ENCODE assay signal across 8 cellular contexts in the genomic region with DNA sequence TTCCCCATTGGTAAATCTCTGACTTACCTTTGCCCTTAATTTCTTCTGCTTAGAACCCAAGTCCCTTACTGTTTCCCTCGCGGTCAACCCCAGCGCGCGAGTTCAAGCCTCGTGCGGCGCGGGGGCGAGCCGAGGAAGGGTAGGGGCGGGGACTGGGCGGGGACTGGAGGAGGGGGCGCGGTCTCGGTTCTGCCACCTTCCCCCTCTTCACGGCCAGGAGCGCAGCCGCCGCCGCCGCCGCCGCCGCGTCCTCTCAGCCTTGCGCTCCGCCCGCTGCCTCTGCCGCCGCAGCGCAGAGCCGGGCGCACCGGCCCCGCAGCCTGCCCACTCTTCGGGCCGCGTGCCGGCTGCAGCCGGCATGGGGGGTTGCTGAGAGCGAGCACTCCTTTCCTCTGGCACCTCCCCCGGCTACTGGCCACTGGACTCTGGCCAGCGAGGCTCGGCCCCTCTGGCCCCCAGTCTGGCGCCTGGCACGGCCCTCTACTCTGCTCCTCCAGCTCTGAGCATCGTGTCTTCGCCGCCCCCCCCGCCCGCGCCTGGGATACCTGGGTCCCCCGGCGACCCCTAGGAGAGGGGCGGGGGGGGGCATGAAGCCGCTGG. TPM values are rescaled to one million over a fixed set of nuclear protein-coding genes. Genes with fewer than 3 reads are reported as not detected.
DNase-seq lines count a peak whose midpoint lies in the region; ATAC-seq and TF ChIP-seq lines count a peak whose summit lies in the region.

A gene with protein sequence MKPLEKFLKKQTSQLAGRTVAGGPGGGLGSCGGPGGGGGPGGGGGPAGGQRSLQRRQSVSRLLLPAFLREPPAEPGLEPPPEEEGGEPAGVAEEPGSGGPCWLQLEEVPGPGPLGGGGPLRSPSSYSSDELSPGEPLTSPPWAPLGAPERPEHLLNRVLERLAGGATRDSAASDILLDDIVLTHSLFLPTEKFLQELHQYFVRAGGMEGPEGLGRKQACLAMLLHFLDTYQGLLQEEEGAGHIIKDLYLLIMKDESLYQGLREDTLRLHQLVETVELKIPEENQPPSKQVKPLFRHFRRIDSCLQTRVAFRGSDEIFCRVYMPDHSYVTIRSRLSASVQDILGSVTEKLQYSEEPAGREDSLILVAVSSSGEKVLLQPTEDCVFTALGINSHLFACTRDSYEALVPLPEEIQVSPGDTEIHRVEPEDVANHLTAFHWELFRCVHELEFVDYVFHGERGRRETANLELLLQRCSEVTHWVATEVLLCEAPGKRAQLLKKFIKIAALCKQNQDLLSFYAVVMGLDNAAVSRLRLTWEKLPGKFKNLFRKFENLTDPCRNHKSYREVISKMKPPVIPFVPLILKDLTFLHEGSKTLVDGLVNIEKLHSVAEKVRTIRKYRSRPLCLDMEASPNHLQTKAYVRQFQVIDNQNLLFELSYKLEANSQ (plus strand): TSS at position 196 of the 600 bp plus-strand sequence. CDS start 392 bp downstream, at position 588.

- peak within 1 kb of the TSS; percentile 54 for H3K4me3 Mint-ChIP-seq in T-helper 2 cell treated with Interferon-gamma antibody and Interleukin-4, amounts not matched to agents 5 μg/mL and 100 μg/mL, for 36 hours

- in situ Hi-C loops in KBM-7 (cut with MboI; ENCODE audit: low pct_unique_long_range_greater_than_20kb, low sequenced_read_pairs) = no loop called here

- peak within 1 kb of the TSS; percentile 55 for H3K27ac Mint-ChIP-seq in T-helper 2 cell treated with Interferon-gamma antibody and Interleukin-4, amounts not matched to agents 5 μg/mL and 100 μg/mL, for 36 hours

- 1% methylated on average over 39 of the region's 57 CpGs for whole genome bisulfite sequencing in hepatocyte (ENCODE audit: low lambda C conversion rate, missing lambda C conversion rate)
- WGBS in sigmoid colon, 2 donors = 1% methylated on average over 57 of the region's 57 CpGs

- no peak for TF ChIP-seq POLR2A in sigmoid colon (IDR thresholded peaks at IDR 0.05)

- peaks cover 9% of the 10 kb centered on the region for H3K4me1 Mint-ChIP-seq in T-helper 2 cell treated with Interferon-gamma antibody and Interleukin-4, amounts not matched to agents 5 μg/mL and 100 μg/mL, for 36 hours (ENCODE audit: low read depth)

- H3K36me3 ChIP-seq in ascending aorta (peaks cover 13 to 32% of the 10 kb centered on the region in 2 donors), hepatocyte (replicated peaks; ENCODE audit: insufficient read depth, low read depth) (no peaks in the 10 kb centered on the region), sigmoid colon (peaks cover 0 to 40% (median under 1%) of the 10 kb centered on the region in 4 donors)

- peaks cover 15% of the 10 kb centered on the region for H3K36me3 Mint-ChIP-seq in T-helper 2 cell treated with Interferon-gamma antibody and Interleukin-4, amounts not matched to agents 5 μg/mL and 100 μg/mL, for 36 hours (ENCODE audit: low read depth)

- H3K9me3 ChIP-seq in ascending aorta = no peaks in the 10 kb centered on the region
- H3K9me3 ChIP-seq in hepatocyte (ENCODE audit: low read depth) = no peaks in the 10 kb centered on the region
- H3K9me3 ChIP-seq in sigmoid colon = no peaks in the 10 kb centered on the region

- peak; percentile 94 for DNase-seq in GM10266 (ENCODE audit: extremely low spot score)
- peak; percentile 45 for DNase-seq in Jurkat, Clone E6-1 (ENCODE audit: low read depth, low spot score)
- DNase-seq in T-helper 2 cell treated with Interferon-gamma antibody and Interleukin-4, amounts not matched to agents 5 μg/mL and 100 μg/mL, for 36 hours (ENCODE audit: low spot score) = peak; percentile 73
- DNase-seq in ascending aorta (ENCODE audit: low spot score in 2 of 2) = peak in 1 of 2 donors; percentile 80
- peak; percentile 92 for DNase-seq in hepatocyte (ENCODE audit: low spot score)
- DNase-seq in sigmoid colon = peak; percentile 87
- no peak for DNase-seq in KBM-7

- no peak within 1 kb of the TSS; the same call in 1 of the 2 replicates for H3K4me3 ChIP-seq in Jurkat, Clone E6-1 (ENCODE audit: low read length)
- H3K4me3 ChIP-seq in ascending aorta (peak within 1 kb of the TSS; percentile 47 to 72), hepatocyte (peak within 1 kb of the TSS; percentile 73), sigmoid colon (peak within 1 kb of the TSS; percentile 34 to 57 (median 50))

- TF ChIP-seq EP300 in sigmoid colon (IDR thresholded peaks at IDR 0.05) = no peak

- peak within 1 kb of the TSS; percentile 97 for H3K4me2 ChIP-seq in hepatocyte

- no peak for TF ChIP-seq CTCF in GM10266 (IDR thresholded peaks at IDR 0.05; ENCODE audit: control insufficient read depth, insufficient read depth, low read depth, missing control alignments)
- TF ChIP-seq CTCF in ascending aorta (IDR thresholded peaks at IDR 0.05) = no peak
- no peak for TF ChIP-seq CTCF in hepatocyte (IDR thresholded peaks at IDR 0.05; ENCODE audit: poor library complexity)
- no peak for TF ChIP-seq CTCF in sigmoid colon (IDR thresholded peaks at IDR 0.05)

- peak within 1 kb of the TSS; percentile 43 for H2AFZ ChIP-seq in hepatocyte

- H3K4me1 ChIP-seq in ascending aorta = peaks cover 9 to 10% of the 10 kb centered on the region in 2 donors
- peaks cover 16% of the 10 kb centered on the region for H3K4me1 ChIP-seq in hepatocyte (ENCODE audit: insufficient read depth)
- peaks cover 0 to 20% (median 18%) of the 10 kb centered on the region in 4 donors for H3K4me1 ChIP-seq in sigmoid colon

- H4K20me1 ChIP-seq in hepatocyte (ENCODE audit: insufficient read depth, poor library complexity, severe bottlenecking) = no peaks in the 10 kb centered on the region

- H3K9me2 ChIP-seq in hepatocyte (replicated peaks; ENCODE audit: insufficient read depth) = no peaks in the 10 kb centered on the region

- H3K27me3 Mint-ChIP-seq in T-helper 2 cell treated with Interferon-gamma antibody and Interleukin-4, amounts not matched to agents 5 μg/mL and 100 μg/mL, for 36 hours (ENCODE audit: low read depth) = no peaks in the 10 kb centered on the region

- H3K27ac ChIP-seq in ascending aorta (peak within 1 kb of the TSS in 1 of 2 donors; percentile 30), hepatocyte (peak within 1 kb of the TSS; percentile 93), sigmoid colon (peak within 1 kb of the TSS in 2 of 4 donors; percentile 43 to 54)

- no peak for ATAC-seq in GM21619 (IDR thresholded peaks at IDR 0.05; ENCODE audit: unreplicated experiment)

- H3K27me3 ChIP-seq in ascending aorta = no peaks in the 10 kb centered on the region
- no peaks in the 10 kb centered on the region for H3K27me3 ChIP-seq in hepatocyte
- H3K27me3 ChIP-seq in sigmoid colon = no peaks in the 10 kb centered on the region

- H3K79me2 ChIP-seq in hepatocyte = no peaks in the 10 kb centered on the region

- H3K9me3 Mint-ChIP-seq in T-helper 2 cell treated with Interferon-gamma antibody and Interleukin-4, amounts not matched to agents 5 μg/mL and 100 μg/mL, for 36 hours = no peaks in the 10 kb centered on the region

- intact Hi-C loops in ascending aorta (cut with DNase I) = no loop called here
- intact Hi-C loops in sigmoid colon (cut with DNase I) = loop anchor here (5.0 kb wide), 1 partner anchor 35 kb away; a partner anchor contains a TSS

RNA-seq across cellular contexts. Expression of the gene that starts here (rescaled TPM):
- 12.0 TPM for polyA plus RNA-seq in Jurkat, Clone E6-1 (2012; ENCODE audit: insufficient read depth, insufficient read length)
- 8.7 TPM for total RNA-seq in ascending aorta
- 4.0 and 4.9 TPM in 2 replicates for total RNA-seq in hepatocyte
- polyA plus RNA-seq in hepatocyte = 4.2 and 6.0 TPM in 2 replicates
- 1 to 10 TPM in 3 of 4 donors, under 1 TPM in 1; 0.99 to 4.3 (median 2.6) TPM for total RNA-seq in sigmoid colon
- polyA plus RNA-seq in sigmoid colon = 10 to 100 TPM; 48.0 to 85.0 (median 66.8) TPM
